In the genomic region with DNA sequence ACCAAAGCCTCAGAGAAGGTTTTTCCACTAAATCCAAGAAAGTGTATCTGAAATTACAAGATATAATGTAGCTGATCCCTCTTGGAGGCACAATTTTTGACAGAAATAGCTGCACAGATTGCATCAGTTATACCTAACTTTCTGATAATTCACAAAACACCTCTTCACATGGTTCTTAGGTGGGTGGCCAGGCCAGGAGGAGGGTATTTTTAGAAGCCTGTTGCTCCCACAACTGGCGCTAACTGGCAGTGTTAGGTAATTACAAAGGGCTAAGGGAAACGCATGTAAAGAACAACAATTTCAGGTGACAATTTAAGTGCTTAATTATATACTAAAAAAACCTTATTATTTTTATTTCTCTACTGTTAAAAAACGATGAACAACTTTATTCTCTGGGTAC, we compare ENCODE assay signal across 14 cellular contexts.
DNase-seq lines count a peak whose midpoint lies in the region; ATAC-seq and TF ChIP-seq lines count a peak whose summit lies in the region.
"Had no signal": no experiment of that assay in that cellular context is flagged by ENCODE, and none has a peak within 500 bp of the region (broad histone marks: within the 10 kb centered on the region; RNA-seq: fewer than 3 reads in every experiment).

No MANE protein-coding gene starts in this region.

- H4K20me1 ChIP-seq in BLaER1, result no peaks in the 10 kb centered on the region

- H3K9ac ChIP-seq in BLaER1, result peak overlapping the region; percentile 77; the same call in 1 of the 2 replicates

- ATAC-seq in Panc1 (no peak), psoas muscle (peak in 1 of 4 donors; percentile 35), HG02885 (IDR thresholded peaks at IDR 0.05; ENCODE audit: poor library complexity, unreplicated experiment) (no peak)

- H3K36me3 ChIP-seq in BLaER1, result peaks cover 5% of the 10 kb centered on the region
- H3K36me3 ChIP-seq in Panc1 (ENCODE audit: control insufficient read depth, insufficient read depth, low read length), result no peaks in the 10 kb centered on the region
- no peaks in the 10 kb centered on the region for H3K36me3 ChIP-seq in psoas muscle (ENCODE audit: insufficient read depth in 1 of 2, low read depth in 1 of 2)
- H3K36me3 ChIP-seq: BE2C, HAP-1 had no signal

- H3K9me3 ChIP-seq in BLaER1, result peaks cover 7% of the 10 kb centered on the region
- no peaks in the 10 kb centered on the region for H3K9me3 ChIP-seq in Panc1 (ENCODE audit: control insufficient read depth, insufficient read depth, low read depth, low read length)
- no peaks in the 10 kb centered on the region for H3K9me3 ChIP-seq in psoas muscle
- H3K9me3 ChIP-seq: BE2C, HAP-1 had no signal

- H3K4me2 ChIP-seq in BLaER1, result peak overlapping the region; percentile 86

- H3K27ac ChIP-seq in BLaER1 (peak overlapping the region; percentile 78), Panc1 (ENCODE audit: low read length) (peak overlapping the region; percentile 49; the same call in 1 of the 2 replicates), psoas muscle (peak overlapping the region; percentile 19)
- H3K27ac ChIP-seq: HL-60 had no signal

- H3K27me3 ChIP-seq in BLaER1 (no peaks in the 10 kb centered on the region), Panc1 (ENCODE audit: control insufficient read depth, insufficient read depth, low read length) (no peaks in the 10 kb centered on the region), psoas muscle (ENCODE audit: insufficient read depth in 3 of 3, low read length in 2 of 3) (no peaks in the 10 kb centered on the region)
- H3K27me3 ChIP-seq: BE2C had no signal

- CTCF ChIA-PET in Panc1 (lab: Charles Lee), result no interaction called here

- no TSS peak for BruUV-seq in Panc1 (replicated peaks; lab: Mats Ljungman, UMichigan)

- H3K4me3 ChIP-seq in BLaER1 (peak overlapping the region; percentile 61; the same call in 1 of the 2 replicates), Panc1 (ENCODE audit: low read depth in 2 of 2, low read length in 2 of 2) (no peak overlapping the region), psoas muscle (no peak overlapping the region)
- H3K4me3 ChIP-seq: HAP-1 had no signal

- WGBS in psoas muscle, 3 donors, result 70 to 93% (median 76%) methylated on average over 3 of the region's 3 CpGs

- intact Hi-C loops in Panc1 (cut with micrococcal nuclease; ENCODE audit: unreplicated experiment) (loop anchor here (10.0 kb wide), 1 partner anchor 82 kb away; no protein-coding TSS in a partner anchor), psoas muscle (cut with DNase I) (loop anchor here (5.0 to 10.0 kb wide), 2 partner anchors 35 to 102 kb away; no protein-coding TSS in a partner anchor)

- peaks cover 97% of the 10 kb centered on the region for H3K4me1 ChIP-seq in BLaER1
- no peaks in the 10 kb centered on the region; the same call in none of the 2 replicates for H3K4me1 ChIP-seq in Panc1 (ENCODE audit: control insufficient read depth, insufficient read depth, low read length)
- peaks cover 43% of the 10 kb centered on the region for H3K4me1 ChIP-seq in psoas muscle

- DNase-seq in DMS 273 (lab: John Stamatoyannopoulos, UW; ENCODE audit: unreplicated experiment) (peak; percentile 66), Panc1 (ENCODE audit: low read depth, low spot score) (no peak), psoas muscle (no peak), superior temporal gyrus (ENCODE audit: extremely low spot score) (no peak), COLO829 (ENCODE audit: low spot score) (no peak)
- DNase-seq: BE2C; CD8-positive, alpha-beta memory T cell; DMS153; DMS79 treated with DMSO at 0.1 percent for 48 hours; EL had no signal

- POLR2A ChIA-PET in Panc1 (lab: Charles Lee), result no interaction called here

- in situ Hi-C loops in Panc1 (cut with HindIII; ENCODE audit: low pct_unique_long_range_greater_than_20kb, low sequenced_read_pairs), result no loop called here

- no peak for TF ChIP-seq CTCF in Panc1 (IDR thresholded peaks at IDR 0.05)
- no peak for TF ChIP-seq CTCF in psoas muscle (IDR thresholded peaks at IDR 0.05)

Comparison
In these comparisons a context has a peak if more than half of its experiments do, and no peak if none do; other contexts are left out.
1. H3K27ac ChIP-seq: peak in every context shown above with its lines; median percentile 78 in BLaER1; 49 in Panc1; 19 in psoas muscle.